1 cellular context compared by ENCODE assay signal in the genomic region with DNA sequence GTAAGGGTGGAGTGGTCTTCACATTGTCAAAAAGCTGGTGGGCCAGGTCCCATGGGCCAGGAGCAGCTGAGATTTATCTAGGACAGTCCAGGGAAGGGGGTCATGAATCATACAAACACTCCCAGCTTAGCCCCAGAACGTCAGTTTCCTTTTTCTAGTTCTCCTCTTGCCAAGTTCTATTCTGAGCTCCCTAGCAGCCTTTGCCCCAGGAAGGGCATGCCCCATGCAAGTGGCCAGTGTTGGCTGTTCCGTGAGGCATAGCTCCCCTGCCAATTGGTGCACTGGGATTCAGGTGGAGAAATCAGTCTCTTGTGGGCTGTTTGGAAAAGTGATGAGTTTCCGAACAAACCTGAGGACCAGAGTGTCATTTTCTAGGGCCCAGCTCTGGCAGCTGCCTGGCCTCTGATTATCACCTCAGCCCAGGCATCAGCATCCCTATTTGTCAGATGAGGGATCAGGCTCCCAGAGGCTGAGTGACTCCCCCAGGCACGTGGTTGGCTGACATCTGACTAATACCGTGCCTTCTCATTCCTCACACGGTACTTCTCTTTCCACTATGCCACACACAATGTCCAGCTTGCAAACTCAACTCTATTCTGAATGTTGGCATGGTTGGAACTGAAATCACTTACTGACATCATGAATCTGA.
TF ChIP-seq lines count a peak whose summit lies in the region.

No MANE protein-coding gene starts in this region.

TF ChIP-seq in SK-N-SH, 30 proteins besides CTCF, POLR2A, EP300 and RAD21:
- TF ChIP-seq RXRA (IDR thresholded peaks at IDR 0.05; ENCODE audit: borderline replicate concordance, low read depth) = no peak
- TF ChIP-seq, protein P1, sequence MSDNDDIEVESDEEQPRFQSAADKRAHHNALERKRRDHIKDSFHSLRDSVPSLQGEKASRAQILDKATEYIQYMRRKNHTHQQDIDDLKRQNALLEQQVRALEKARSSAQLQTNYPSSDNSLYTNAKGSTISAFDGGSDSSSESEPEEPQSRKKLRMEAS (IDR thresholded peaks at IDR 0.05; ENCODE audit: low read depth) = peak; percentile 43; the same call in 1 of the 2 replicates
